16 cellular contexts compared by ENCODE assay signal in the genomic region with DNA sequence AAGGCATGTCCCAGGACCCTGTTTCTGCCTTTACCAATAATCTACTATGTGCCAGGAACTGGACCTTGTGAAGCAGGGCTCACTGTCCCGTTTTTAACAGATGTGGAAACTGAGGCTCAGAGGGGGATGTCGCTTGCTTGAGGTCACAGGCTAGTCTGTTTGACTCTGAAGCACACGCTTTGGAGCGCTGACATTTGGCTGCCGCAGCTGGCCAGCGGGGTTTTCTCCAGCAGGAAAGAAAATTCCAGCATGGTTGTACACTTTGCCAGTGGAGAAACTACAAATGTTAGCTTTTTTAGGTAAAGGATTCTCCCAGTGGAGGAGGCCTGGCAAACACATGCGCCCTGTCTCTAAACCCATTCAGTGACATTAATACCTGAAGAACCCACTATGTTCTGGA. TPM values are rescaled to one million over a fixed set of nuclear protein-coding genes. Genes with fewer than 3 reads are reported as not detected.
DNase-seq lines count a peak whose midpoint lies in the region; ATAC-seq, FAIRE-seq and TF ChIP-seq lines count a peak whose summit lies in the region.
"Had no signal": no experiment of that assay in that cellular context is flagged by ENCODE, and none has a peak within 500 bp of the region (broad histone marks: within the 10 kb centered on the region; RNA-seq: fewer than 3 reads in every experiment).

No MANE protein-coding gene starts in this region.

- H3K36me3 ChIP-seq in ACC112 (ENCODE audit: insufficient read depth, low read length) (peaks cover 30% of the 10 kb centered on the region), lower lobe of right lung (peaks cover 13% of the 10 kb centered on the region), skeletal muscle tissue (ENCODE audit: control insufficient read depth in 3 of 3, insufficient read depth in 3 of 3, low read length in 3 of 3) (no peaks in the 10 kb centered on the region)
- H3K36me3 ChIP-seq: pancreas had no signal

- H3K9ac ChIP-seq in skeletal muscle tissue (ENCODE audit: low read depth in 1 of 3, low read length in 3 of 3): peak overlapping the region in 1 of 3 donors; percentile 43

- no peaks in the 10 kb centered on the region for H3K27me3 ChIP-seq in ACC112 (ENCODE audit: insufficient read depth, low read length)
- H3K27me3 ChIP-seq in dorsolateral prefrontal cortex: no peaks in the 10 kb centered on the region
- H3K27me3 ChIP-seq in lower lobe of right lung (ENCODE audit: low read depth): no peaks in the 10 kb centered on the region
- H3K27me3 ChIP-seq in skeletal muscle tissue (ENCODE audit: control insufficient read depth in 3 of 3, insufficient read depth in 3 of 3, low read length in 3 of 3): no peaks in the 10 kb centered on the region
- H3K27me3 ChIP-seq: pancreas had no signal

- no peak overlapping the region for H3K4me3 ChIP-seq in ACC112 (ENCODE audit: low read depth, low read length)
- peak overlapping the region in 2 of 59 donors; percentile 32 to 47 for H3K4me3 ChIP-seq in dorsolateral prefrontal cortex
- H3K4me3 ChIP-seq in lower lobe of right lung: no peak overlapping the region
- no peak overlapping the region for H3K4me3 ChIP-seq in skeletal muscle tissue (ENCODE audit: low read length in 3 of 3)
- H3K4me3 ChIP-seq: K562, pancreas had no signal

- no peak for DNase-seq in dorsolateral prefrontal cortex
- no peak for DNase-seq in lower lobe of right lung
- no peak for DNase-seq in RCC 7860 (ENCODE audit: low spot score)
- DNase-seq in NCI-H1930 (lab: John Stamatoyannopoulos, UW): no peak
- DNase-seq: activated T-cell treated with anti-CD3 and anti-CD28 coated beads for 4 hours, cortex of kidney, mesendoderm, NCI-H1417 treated with DMSO at 0.1 percent for 48 hours, pancreas, T-helper 2 cell had no signal

- no peak for FAIRE-seq in RCC 7860 (lab: Jason Lieb, UNC)
- FAIRE-seq: A204.1, K562, pancreas had no signal

- H3K4me1 ChIP-seq in ACC112 (ENCODE audit: control insufficient read depth, insufficient read depth, low read length, unreplicated experiment) (peaks cover 42% of the 10 kb centered on the region), lower lobe of right lung (peaks cover 24% of the 10 kb centered on the region), skeletal muscle tissue (ENCODE audit: control insufficient read depth in 3 of 3, insufficient read depth in 3 of 3, low read length in 3 of 3) (peaks cover 15 to 26% (median 21%) of the 10 kb centered on the region in 3 donors)

- ATAC-seq in lower lobe of right lung (no peak), HG02885 (IDR thresholded peaks at IDR 0.05; ENCODE audit: poor library complexity, unreplicated experiment) (no peak), HG03045 (IDR thresholded peaks at IDR 0.05; ENCODE audit: unreplicated experiment) (no peak)
- ATAC-seq: K562 had no signal

- TF ChIP-seq CTCF in dorsolateral prefrontal cortex (IDR thresholded peaks at IDR 0.05 in 54 of 56, conservative IDR thresholded peaks at IDR 0.05 in 2 of 56; ENCODE audit: low read depth in 1 of 56, partially characterized antibody in 56 of 56) (no peak), lower lobe of right lung (IDR thresholded peaks at IDR 0.05) (no peak)

- intact Hi-C loops in dorsolateral prefrontal cortex (cut with DNase I): loop anchor here in 1 of 2 donors (2.0 kb wide), 1 partner anchor 13 kb away; no protein-coding TSS in a partner anchor
- intact Hi-C loops in lower lobe of right lung (cut with DNase I): no loop called here

- H2AFZ ChIP-seq in ACC112 (ENCODE audit: low read length, unreplicated experiment): no peak overlapping the region

- H3K27ac ChIP-seq in ACC112 (ENCODE audit: low read depth, low read length) (peak overlapping the region; percentile 70), dorsolateral prefrontal cortex (peak overlapping the region; percentile 19 to 95 (median 87)), lower lobe of right lung (peak overlapping the region; percentile 73), skeletal muscle tissue (ENCODE audit: low read depth, low read length) (peak overlapping the region; percentile 80)

- H3K9me3 ChIP-seq in lower lobe of right lung (no peaks in the 10 kb centered on the region), skeletal muscle tissue (ENCODE audit: control insufficient read depth in 3 of 3, low read length in 3 of 3) (no peaks in the 10 kb centered on the region)
- H3K9me3 ChIP-seq: pancreas had no signal

- peaks cover 14% of the 10 kb centered on the region for H3K79me2 ChIP-seq in ACC112 (ENCODE audit: control insufficient read depth, insufficient read depth, low read length, unreplicated experiment)

RNA-seq across cellular contexts. Expression of a gene that starts 50.5 kb away (rescaled TPM):
- total RNA-seq in dorsolateral prefrontal cortex (10 to 100 TPM in 119 of 120 experiments, 1 to 10 TPM in 1; 9.2 to 63.2 (median 19.7) TPM), lower lobe of right lung (49.8 TPM), skeletal muscle tissue (12.0 TPM)
